15 cellular contexts compared by ENCODE assay signal in the genomic region with DNA sequence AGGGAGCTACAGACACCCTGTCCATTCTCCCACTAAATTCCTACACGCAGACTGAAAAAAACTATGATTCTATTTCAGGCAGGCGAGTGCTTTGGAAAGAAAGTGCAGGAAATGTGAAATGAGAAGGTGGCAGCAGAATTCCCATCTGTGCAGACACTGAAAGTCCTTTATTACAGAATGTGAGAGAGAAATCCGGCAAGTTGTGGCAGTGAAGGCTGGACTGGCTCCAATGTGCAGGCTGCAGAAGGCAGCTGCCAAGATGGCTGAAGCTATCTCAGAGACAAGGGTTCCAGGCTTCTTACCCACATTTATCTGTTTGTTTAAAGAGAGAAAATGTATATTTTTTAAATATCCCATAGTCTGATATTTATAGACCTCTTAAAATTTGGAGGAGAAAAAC.
"Had no signal": no experiment of that assay in that cellular context is flagged by ENCODE, and none has a peak within 500 bp of the region (broad histone marks: within the 10 kb centered on the region; RNA-seq: fewer than 3 reads in every experiment).

No MANE protein-coding gene starts in this region.

- H3K27ac Mint-ChIP-seq: activated naive CD4-positive, alpha-beta T cell treated with anti-CD3 and anti-CD28 coated beads, Interleukin-2, amount 50 U/mL, for 72 hours; progenitor cell of endocrine pancreas; stimulated activated naive B cell treated with anti-CD40 and anti-IgM and Interleukin-4, amounts not matched to agents 10 μg/mL and 1 μg/mL and 100 μg/mL, for 72 hours had no signal

- H3K4me3 Mint-ChIP-seq: activated T-cell treated with anti-CD3 and anti-CD28 coated beads, Interleukin-2, amount 50 U/mL, for 4 hours; stimulated activated naive B cell treated with anti-CD40 and anti-IgM and Interleukin-4, amounts not matched to agents 10 μg/mL and 1 μg/mL and 100 μg/mL, for 72 hours had no signal

- H3K4me1 Mint-ChIP-seq: stimulated activated naive B cell treated with anti-CD40 and anti-IgM and Interleukin-4, amounts not matched to agents 10 μg/mL and 1 μg/mL and 100 μg/mL, for 72 hours had no signal

- ATAC-seq: activated naive CD4-positive, alpha-beta T cell treated with anti-CD3 and anti-CD28 coated beads, Interleukin-2, amount 50 U/mL, for 72 hours; activated T-cell treated with anti-CD3 and anti-CD28 coated beads, Interleukin-2, amount 50 U/mL, for 4 hours; left lobe of liver; stimulated activated naive B cell treated with anti-CD40 and anti-IgM and Interleukin-4, amounts not matched to agents 10 μg/mL and 1 μg/mL and 100 μg/mL, for 72 hours; upper lobe of right lung had no signal

- H3K27ac ChIP-seq: esophagus muscularis mucosa, neutrophil, sigmoid colon, upper lobe of right lung had no signal

- H3K4me3 ChIP-seq: esophagus muscularis mucosa, sigmoid colon, upper lobe of right lung had no signal

- H3K4me1 ChIP-seq: esophagus muscularis mucosa, sigmoid colon, upper lobe of right lung had no signal

- DNase-seq: activated CD4-positive, CD25-positive, alpha-beta regulatory T cell; activated effector memory CD4-positive, alpha-beta T cell treated with anti-CD3 and anti-CD28 coated beads, Interleukin-2, amount 50 U/mL, for 16 hours; activated T-cell treated with anti-CD3 and anti-CD28 coated beads, Interleukin-2, amount 50 U/mL, for 4 hours; amniotic stem cell; glutamatergic neuron; sigmoid colon; stimulated activated CD4-positive, alpha-beta T cell treated with anti-CD3 and anti-CD28 coated beads, Interleukin-2, amount 100 ng/mL, for 24 hours; stimulated activated naive B cell treated with anti-CD40 and anti-IgM and Interleukin-4, amounts not matched to agents 10 μg/mL and 1 μg/mL and 100 μg/mL, for 72 hours; T-helper 2 cell; upper lobe of right lung had no signal

- H3K36me3 ChIP-seq: esophagus muscularis mucosa, neutrophil, sigmoid colon, upper lobe of right lung had no signal

- H3K27me3 Mint-ChIP-seq: progenitor cell of endocrine pancreas had no signal

- H3K27me3 ChIP-seq: esophagus muscularis mucosa, neutrophil, sigmoid colon, upper lobe of right lung had no signal

- H3K36me3 Mint-ChIP-seq: activated naive CD4-positive, alpha-beta T cell treated with anti-CD3 and anti-CD28 coated beads, Interleukin-2, amount 50 U/mL, for 72 hours; stimulated activated naive B cell treated with anti-CD40 and anti-IgM and Interleukin-4, amounts not matched to agents 10 μg/mL and 1 μg/mL and 100 μg/mL, for 72 hours had no signal

- H3K9me3 ChIP-seq: esophagus muscularis mucosa, neutrophil had no signal
